ENCODE assay signal across 1 cellular context in genomic region chr16:89565506-89566372, GRCh38.
TF ChIP-seq lines count a peak whose summit lies in the region.

No MANE protein-coding gene starts in this region.

TF ChIP-seq in HepG2, 621 proteins besides CTCF, POLR2A, EP300 and RAD21 (continued from another document and continues in another):
- TF ChIP-seq HMG20B (CRISPR knock-in tag; conservative IDR thresholded peaks at IDR 0.05) (0 out of 2 replicates have a peak, but pooled peaks have one; percentile 11), NFE2 (CRISPR knock-in tag; IDR thresholded peaks at IDR 0.05) (no peak), CERS6 (CRISPR knock-in tag; IDR thresholded peaks at IDR 0.05) (no peak), HNF4G (IDR thresholded peaks at IDR 0.05; ENCODE audit: borderline replicate concordance, low read depth, low read length) (no peak), HNF4G (CRISPR knock-in tag; IDR thresholded peaks at IDR 0.05; ENCODE audit: borderline replicate concordance, low read depth) (peak; percentile 70; the same call in 1 of the 2 replicates), ATM (IDR thresholded peaks at IDR 0.05; ENCODE audit: borderline replicate concordance) (no peak), TGIF2 (CRISPR knock-in tag; IDR thresholded peaks at IDR 0.05) (no peak), ZFP36L1 (CRISPR knock-in tag; IDR thresholded peaks at IDR 0.05) (no peak), CEBPB (IDR thresholded peaks at IDR 0.05; ENCODE audit: borderline replicate concordance, low read depth, low read length) (no peak), TAF15 (IDR thresholded peaks at IDR 0.05; ENCODE audit: low read depth, low read length, poor library complexity, severe bottlenecking) (peak; percentile 42), HOXA3 (CRISPR knock-in tag; IDR thresholded peaks at IDR 0.05) (peak; percentile 69; the same call in 1 of the 2 replicates), GTF3A (CRISPR knock-in tag; conservative IDR thresholded peaks at IDR 0.05) (no peak), KDM1A (CRISPR knock-in tag; IDR thresholded peaks at IDR 0.05) (no peak), ZBTB7B (CRISPR knock-in tag; IDR thresholded peaks at IDR 0.05) (peak; percentile 56), CREB1 (IDR thresholded peaks at IDR 0.05) (no peak), CREB1 (CRISPR knock-in tag; IDR thresholded peaks at IDR 0.05) (no peak), HMG20A (CRISPR knock-in tag; IDR thresholded peaks at IDR 0.05; ENCODE audit: borderline replicate concordance) (no peak), ZNF503 (CRISPR knock-in tag; IDR thresholded peaks at IDR 0.05) (no peak), ZNF326 (CRISPR knock-in tag; IDR thresholded peaks at IDR 0.05; ENCODE audit: borderline replicate concordance) (no peak; the same call in none of the 2 replicates), ZNF777 (CRISPR knock-in tag; IDR thresholded peaks at IDR 0.05) (peak; percentile 61), MLX (CRISPR knock-in tag; IDR thresholded peaks at IDR 0.05) (no peak), NAIF1 (CRISPR knock-in tag; IDR thresholded peaks at IDR 0.05; ENCODE audit: borderline replicate concordance) (no peak), ATF7-NPFF (CRISPR knock-in tag; IDR thresholded peaks at IDR 0.05; ENCODE audit: low read depth) (peak; percentile 67; the same call in 1 of the 2 replicates), SP2 (CRISPR knock-in tag; IDR thresholded peaks at IDR 0.05) (peak; percentile 42; the same call in 1 of the 2 replicates), HNF1B (CRISPR knock-in tag; IDR thresholded peaks at IDR 0.05) (peak; percentile 82), ELF3 (CRISPR knock-in tag; IDR thresholded peaks at IDR 0.05) (no peak; the same call in 1 of the 2 replicates), ZNF883 (CRISPR knock-in tag; IDR thresholded peaks at IDR 0.05; ENCODE audit: not compliant biosample characterization) (no peak), ZNF766 (CRISPR knock-in tag; IDR thresholded peaks at IDR 0.05; ENCODE audit: borderline replicate concordance) (peak; percentile 81; the same call in 1 of the 2 replicates), PAF1 (CRISPR knock-in tag; IDR thresholded peaks at IDR 0.05) (peak; percentile 97), ZNF251 (CRISPR knock-in tag; IDR thresholded peaks at IDR 0.05) (no peak), ZNF83 (CRISPR knock-in tag; IDR thresholded peaks at IDR 0.05; ENCODE audit: borderline replicate concordance) (peak; percentile 79; the same call in 1 of the 2 replicates), MAZ (IDR thresholded peaks at IDR 0.05; ENCODE audit: borderline replicate concordance, low read depth, low read length) (no peak), MAZ (CRISPR knock-in tag; IDR thresholded peaks at IDR 0.05; ENCODE audit: low read depth) (no peak), RBM22 (optimal IDR thresholded peaks at IDR 0.05; ENCODE audit: low read length) (peak; percentile 92), ZNF678 (CRISPR knock-in tag; IDR thresholded peaks at IDR 0.05) (no peak), MIER3 (CRISPR knock-in tag; IDR thresholded peaks at IDR 0.05; ENCODE audit: borderline replicate concordance) (no peak; the same call in 1 of the 2 replicates), NRL (CRISPR knock-in tag; IDR thresholded peaks at IDR 0.05; ENCODE audit: borderline replicate concordance) (no peak; the same call in 1 of the 2 replicates), RBAK (CRISPR knock-in tag; IDR thresholded peaks at IDR 0.05) (no peak), SETDB1 (CRISPR knock-in tag; IDR thresholded peaks at IDR 0.05; ENCODE audit: borderline replicate concordance) (no peak), RFX3 (CRISPR knock-in tag; IDR thresholded peaks at IDR 0.05) (no peak), HOXD1 (CRISPR knock-in tag; IDR thresholded peaks at IDR 0.05) (peak; percentile 64; the same call in 1 of the 2 replicates), ZNF3 (CRISPR knock-in tag; IDR thresholded peaks at IDR 0.05) (no peak), ZNF331 (CRISPR knock-in tag; IDR thresholded peaks at IDR 0.05) (no peak; the same call in 1 of the 2 replicates), RARA (CRISPR knock-in tag; IDR thresholded peaks at IDR 0.05) (no peak), ZNF367 (CRISPR knock-in tag; IDR thresholded peaks at IDR 0.05; ENCODE audit: borderline replicate concordance) (peak; percentile 82), POLR2AphosphoS5 (IDR thresholded peaks at IDR 0.05; ENCODE audit: low read depth, low read length) (peak; percentile 18), ZNF329 (CRISPR knock-in tag; IDR thresholded peaks at IDR 0.05; ENCODE audit: low read depth) (peak; percentile 31; the same call in 1 of the 2 replicates), SRSF4 (IDR thresholded peaks at IDR 0.05; ENCODE audit: low read depth, low read length, poor library complexity, severe bottlenecking) (no peak), ZSCAN22 (CRISPR knock-in tag; IDR thresholded peaks at IDR 0.05) (no peak), ZNF138 (CRISPR knock-in tag; IDR thresholded peaks at IDR 0.05; ENCODE audit: low read depth) (0 out of 2 replicates have a peak, but pooled peaks have one; percentile 45), GABPA (IDR thresholded peaks at IDR 0.05; ENCODE audit: low read depth, low read length) (no peak), GABPA (CRISPR knock-in tag; IDR thresholded peaks at IDR 0.05; ENCODE audit: low read depth) (no peak), ERF (CRISPR knock-in tag; IDR thresholded peaks at IDR 0.05) (no peak; the same call in 1 of the 2 replicates), ZNF674 (CRISPR knock-in tag; IDR thresholded peaks at IDR 0.05; ENCODE audit: low read depth) (no peak)
- TF ChIP-seq, protein P1, sequence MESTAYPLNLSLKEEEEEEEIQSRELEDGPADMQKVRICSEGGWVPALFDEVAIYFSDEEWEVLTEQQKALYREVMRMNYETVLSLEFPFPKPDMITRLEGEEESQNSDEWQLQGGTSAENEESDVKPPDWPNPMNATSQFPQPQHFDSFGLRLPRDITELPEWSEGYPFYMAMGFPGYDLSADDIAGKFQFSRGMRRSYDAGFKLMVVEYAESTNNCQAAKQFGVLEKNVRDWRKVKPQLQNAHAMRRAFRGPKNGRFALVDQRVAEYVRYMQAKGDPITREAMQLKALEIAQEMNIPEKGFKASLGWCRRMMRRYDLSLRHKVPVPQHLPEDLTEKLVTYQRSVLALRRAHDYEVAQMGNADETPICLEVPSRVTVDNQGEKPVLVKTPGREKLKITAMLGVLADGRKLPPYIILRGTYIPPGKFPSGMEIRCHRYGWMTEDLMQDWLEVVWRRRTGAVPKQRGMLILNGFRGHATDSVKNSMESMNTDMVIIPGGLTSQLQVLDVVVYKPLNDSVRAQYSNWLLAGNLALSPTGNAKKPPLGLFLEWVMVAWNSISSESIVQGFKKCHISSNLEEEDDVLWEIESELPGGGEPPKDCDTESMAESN (CRISPR knock-in tag; conservative IDR thresholded peaks at IDR 0.05) = peak; percentile 68
- TF ChIP-seq, protein P2, sequence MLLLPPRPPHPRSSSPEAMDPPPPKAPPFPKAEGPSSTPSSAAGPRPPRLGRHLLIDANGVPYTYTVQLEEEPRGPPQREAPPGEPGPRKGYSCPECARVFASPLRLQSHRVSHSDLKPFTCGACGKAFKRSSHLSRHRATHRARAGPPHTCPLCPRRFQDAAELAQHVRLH (CRISPR knock-in tag; IDR thresholded peaks at IDR 0.05; ENCODE audit: borderline replicate concordance, low read depth) = no peak; the same call in 1 of the 2 replicates
- TF ChIP-seq, protein P3, sequence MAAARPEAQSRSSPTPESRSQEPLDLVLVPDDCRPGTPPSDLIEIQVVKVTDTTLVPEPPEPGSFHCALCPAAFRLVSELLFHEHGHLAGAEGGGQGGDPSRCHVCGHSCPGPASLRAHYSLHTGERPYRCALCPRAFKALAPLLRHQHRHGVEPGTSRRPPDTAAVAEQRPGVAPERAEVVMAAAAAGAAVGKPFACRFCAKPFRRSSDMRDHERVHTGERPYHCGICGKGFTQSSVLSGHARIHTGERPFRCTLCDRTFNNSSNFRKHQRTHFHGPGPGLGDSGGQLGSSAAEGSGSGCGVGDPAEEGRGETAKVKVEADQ (CRISPR knock-in tag; IDR thresholded peaks at IDR 0.05; ENCODE audit: borderline replicate concordance) = peak; percentile 66; the same call in 1 of the 2 replicates
- TF ChIP-seq, protein P4, sequence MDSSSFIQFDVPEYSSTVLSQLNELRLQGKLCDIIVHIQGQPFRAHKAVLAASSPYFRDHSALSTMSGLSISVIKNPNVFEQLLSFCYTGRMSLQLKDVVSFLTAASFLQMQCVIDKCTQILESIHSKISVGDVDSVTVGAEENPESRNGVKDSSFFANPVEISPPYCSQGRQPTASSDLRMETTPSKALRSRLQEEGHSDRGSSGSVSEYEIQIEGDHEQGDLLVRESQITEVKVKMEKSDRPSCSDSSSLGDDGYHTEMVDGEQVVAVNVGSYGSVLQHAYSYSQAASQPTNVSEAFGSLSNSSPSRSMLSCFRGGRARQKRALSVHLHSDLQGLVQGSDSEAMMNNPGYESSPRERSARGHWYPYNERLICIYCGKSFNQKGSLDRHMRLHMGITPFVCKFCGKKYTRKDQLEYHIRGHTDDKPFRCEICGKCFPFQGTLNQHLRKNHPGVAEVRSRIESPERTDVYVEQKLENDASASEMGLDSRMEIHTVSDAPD (CRISPR knock-in tag; IDR thresholded peaks at IDR 0.05) = no peak
- TF ChIP-seq, protein P5, sequence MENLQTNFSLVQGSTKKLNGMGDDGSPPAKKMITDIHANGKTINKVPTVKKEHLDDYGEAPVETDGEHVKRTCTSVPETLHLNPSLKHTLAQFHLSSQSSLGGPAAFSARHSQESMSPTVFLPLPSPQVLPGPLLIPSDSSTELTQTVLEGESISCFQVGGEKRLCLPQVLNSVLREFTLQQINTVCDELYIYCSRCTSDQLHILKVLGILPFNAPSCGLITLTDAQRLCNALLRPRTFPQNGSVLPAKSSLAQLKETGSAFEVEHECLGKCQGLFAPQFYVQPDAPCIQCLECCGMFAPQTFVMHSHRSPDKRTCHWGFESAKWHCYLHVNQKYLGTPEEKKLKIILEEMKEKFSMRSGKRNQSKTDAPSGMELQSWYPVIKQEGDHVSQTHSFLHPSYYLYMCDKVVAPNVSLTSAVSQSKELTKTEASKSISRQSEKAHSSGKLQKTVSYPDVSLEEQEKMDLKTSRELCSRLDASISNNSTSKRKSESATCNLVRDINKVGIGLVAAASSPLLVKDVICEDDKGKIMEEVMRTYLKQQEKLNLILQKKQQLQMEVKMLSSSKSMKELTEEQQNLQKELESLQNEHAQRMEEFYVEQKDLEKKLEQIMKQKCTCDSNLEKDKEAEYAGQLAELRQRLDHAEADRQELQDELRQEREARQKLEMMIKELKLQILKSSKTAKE (CRISPR knock-in tag; IDR thresholded peaks at IDR 0.05; ENCODE audit: borderline replicate concordance) = no peak
- TF ChIP-seq, protein P6, sequence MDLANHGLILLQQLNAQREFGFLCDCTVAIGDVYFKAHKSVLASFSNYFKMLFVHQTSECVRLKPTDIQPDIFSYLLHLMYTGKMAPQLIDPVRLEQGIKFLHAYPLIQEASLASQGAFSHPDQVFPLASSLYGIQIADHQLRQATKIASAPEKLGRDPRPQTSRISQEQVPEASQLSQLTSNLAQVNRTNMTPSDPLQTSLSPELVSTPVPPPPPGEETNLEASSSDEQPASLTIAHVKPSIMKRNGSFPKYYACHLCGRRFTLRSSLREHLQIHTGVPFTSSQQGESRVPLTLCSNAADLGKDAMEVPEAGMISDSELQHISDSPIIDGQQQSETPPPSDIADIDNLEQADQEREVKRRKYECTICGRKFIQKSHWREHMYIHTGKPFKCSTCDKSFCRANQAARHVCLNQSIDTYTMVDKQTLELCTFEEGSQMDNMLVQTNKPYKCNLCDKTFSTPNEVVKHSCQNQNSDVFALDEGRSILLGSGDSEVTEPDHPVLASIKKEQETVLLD (CRISPR knock-in tag; IDR thresholded peaks at IDR 0.05; ENCODE audit: low read depth) = no peak
